In the genomic region with DNA sequence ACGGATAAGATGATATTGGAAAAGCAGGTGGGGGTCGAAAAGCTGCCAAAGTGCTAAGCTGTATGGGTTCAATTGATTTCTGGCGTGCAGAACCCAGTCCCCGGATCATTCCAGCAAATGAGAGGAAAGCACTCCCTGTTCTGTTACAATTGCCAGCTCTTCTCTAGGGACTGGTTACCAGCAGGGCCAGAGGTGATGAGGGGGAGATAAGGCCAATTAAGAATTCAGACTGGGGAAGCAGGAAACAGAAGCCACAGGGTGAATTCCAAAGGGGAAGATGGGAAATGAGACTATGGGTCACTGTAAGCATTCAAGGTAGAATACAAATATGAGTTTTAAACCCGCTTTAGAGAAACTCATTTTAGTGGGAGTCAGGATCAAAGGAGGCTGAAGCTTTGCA, we compare ENCODE assay signal across 19 cellular contexts.
"Had no signal": no experiment of that assay in that cellular context is flagged by ENCODE, and none has a peak within 500 bp of the region (broad histone marks: within the 10 kb centered on the region; RNA-seq: fewer than 3 reads in every experiment).

No MANE protein-coding gene starts in this region.

- H3K36me3 ChIP-seq: prostate gland, right lobe of liver, tibial nerve had no signal

- H3K4me1 ChIP-seq: foreskin keratinocyte, parathyroid adenoma, prostate gland, right lobe of liver, testis, tibial nerve had no signal

- H3K27me3 ChIP-seq: hepatocyte, right lobe of liver, testis, tibial nerve had no signal

- ATAC-seq: foreskin keratinocyte; left lobe of liver; naive thymus-derived CD4-positive, alpha-beta T cell; right lobe of liver; stimulated activated naive B cell treated with anti-CD40 and anti-IgM and Interleukin-4, amounts not matched to agents 10 μg/mL and 1 μg/mL and 100 μg/mL, for 72 hours; stimulated activated naive CD8-positive, alpha-beta T cell treated with anti-CD3 and anti-CD28 coated beads, Interleukin-15, amount 100 ng/mL, for 72 hours had no signal

- H3K4me3 ChIP-seq: hepatocyte, lung, prostate gland, right lobe of liver, testis, tibial nerve had no signal

- H3K27ac ChIP-seq: foreskin keratinocyte, hepatocyte, parathyroid adenoma, prostate gland, right lobe of liver, testis, tibial nerve had no signal

- DNase-seq: cerebellar nuclear complex; foreskin keratinocyte; head of caudate nucleus; mesenchymal stem cell; naive thymus-derived CD4-positive, alpha-beta T cell; nephron progenitor cell; right lobe of liver; stimulated activated CD4-positive, alpha-beta T cell treated with anti-CD3 and anti-CD28 coated beads, Interleukin-15, amount 100 ng/mL, for 24 hours; stimulated activated CD4-positive, alpha-beta T cell treated with anti-CD3 and anti-CD28 coated beads, Interleukin-1b, Interleukin-23, amount 100 ng/mL, for 48 hours; stimulated activated CD4-positive, alpha-beta T cell treated with anti-CD3 and anti-CD28 coated beads, Interleukin-4, amount 100 ng/mL, for 4 hours; stimulated activated naive B cell treated with anti-CD40 and anti-IgM and Interleukin-4, amounts not matched to agents 10 μg/mL and 1 μg/mL and 100 μg/mL, for 72 hours; stimulated activated naive CD8-positive, alpha-beta T cell treated with anti-CD3 and anti-CD28 coated beads, Interleukin-15, amount 100 ng/mL, for 72 hours; testis had no signal

- H3K9me3 ChIP-seq: prostate gland, right lobe of liver, testis, tibial nerve had no signal
